Comparison of ENCODE assay signal across 21 cellular contexts in genomic region chr3:121362035-121362734, GRCh38.
DNase-seq lines count a peak whose midpoint lies in the region; ATAC-seq and TF ChIP-seq lines count a peak whose summit lies in the region.
"Had no signal": no experiment of that assay in that cellular context is flagged by ENCODE, and none has a peak within 500 bp of the region (broad histone marks: within the 10 kb centered on the region; RNA-seq: fewer than 3 reads in every experiment).

No MANE protein-coding gene starts in this region.

- ATAC-seq in heart left ventricle (peak in 3 of 4 donors; percentile 33 to 93 (median 71)), GM21529 (IDR thresholded peaks at IDR 0.05; ENCODE audit: unreplicated experiment) (peak; percentile 81), HG03469 (IDR thresholded peaks at IDR 0.05; ENCODE audit: unreplicated experiment) (peak; percentile 85)
- peak; percentile 49 for ATAC-seq in stimulated activated effector memory CD8-positive, alpha-beta T cell treated with anti-CD3 and anti-CD28 coated beads, Interleukin-12 subunit alpha, Interleukin-12 subunit beta, amount 100 ng/mL, for 72 hours
- ATAC-seq in stimulated activated memory B cell treated with anti-CD40 and anti-IgM and Interleukin-4, amounts not matched to agents 10 μg/mL and 1 μg/mL and 100 μg/mL, for 72 hours: no peak
- ATAC-seq: activated CD4-positive, CD25-positive, alpha-beta regulatory T cell treated with anti-CD3 and anti-CD28 coated beads, Interleukin-2, amount 50 U/mL, for 24 hours; activated naive CD8-positive, alpha-beta T cell treated with anti-CD3 and anti-CD28 coated beads, Interleukin-2, amount 50 U/mL, for 24 hours; left ventricle myocardium superior had no signal

- H3K9me3 ChIP-seq in heart left ventricle: peaks cover 0 to 15% (median 0%) of the 10 kb centered on the region in 12 donors
- H3K9me3 ChIP-seq: vagina had no signal

- H3K9me3 Mint-ChIP-seq in stimulated activated effector memory CD8-positive, alpha-beta T cell treated with anti-CD3 and anti-CD28 coated beads, Interleukin-12 subunit alpha, Interleukin-12 subunit beta, amount 100 ng/mL, for 72 hours: peaks cover 16% of the 10 kb centered on the region
- H3K9me3 Mint-ChIP-seq in stimulated activated memory B cell treated with anti-CD40 and anti-IgM and Interleukin-4, amounts not matched to agents 10 μg/mL and 1 μg/mL and 100 μg/mL, for 72 hours: peaks cover 15% of the 10 kb centered on the region
- H3K9me3 Mint-ChIP-seq: endodermal cell, neural progenitor cell had no signal

- H3K36me3 ChIP-seq in heart left ventricle: no peaks in the 10 kb centered on the region
- H3K36me3 ChIP-seq: MG63, neural progenitor cell, vagina had no signal

- no peak overlapping the region for H3K4me3 Mint-ChIP-seq in stimulated activated effector memory CD8-positive, alpha-beta T cell treated with anti-CD3 and anti-CD28 coated beads, Interleukin-12 subunit alpha, Interleukin-12 subunit beta, amount 100 ng/mL, for 72 hours
- H3K4me3 Mint-ChIP-seq in stimulated activated memory B cell treated with anti-CD40 and anti-IgM and Interleukin-4, amounts not matched to agents 10 μg/mL and 1 μg/mL and 100 μg/mL, for 72 hours: no peak overlapping the region
- H3K4me3 Mint-ChIP-seq: activated naive CD8-positive, alpha-beta T cell treated with anti-CD3 and anti-CD28 coated beads, Interleukin-2, amount 50 U/mL, for 24 hours; B cell; brain; endodermal cell; neural progenitor cell had no signal

- H3K4me3 ChIP-seq in heart left ventricle: no peak overlapping the region
- H3K4me3 ChIP-seq: MG63, neural progenitor cell, vagina had no signal

- H3K4me1 Mint-ChIP-seq in stimulated activated effector memory CD8-positive, alpha-beta T cell treated with anti-CD3 and anti-CD28 coated beads, Interleukin-12 subunit alpha, Interleukin-12 subunit beta, amount 100 ng/mL, for 72 hours: no peaks in the 10 kb centered on the region
- no peaks in the 10 kb centered on the region for H3K4me1 Mint-ChIP-seq in stimulated activated memory B cell treated with anti-CD40 and anti-IgM and Interleukin-4, amounts not matched to agents 10 μg/mL and 1 μg/mL and 100 μg/mL, for 72 hours
- H3K4me1 Mint-ChIP-seq: activated naive CD8-positive, alpha-beta T cell treated with anti-CD3 and anti-CD28 coated beads, Interleukin-2, amount 50 U/mL, for 24 hours; B cell; brain; endodermal cell; neural progenitor cell had no signal

- TF ChIP-seq CTCF in heart left ventricle (IDR thresholded peaks at IDR 0.05): no peak

- no peak for TF ChIP-seq POLR2A in heart left ventricle (IDR thresholded peaks at IDR 0.05)

- no peaks in the 10 kb centered on the region for H3K27me3 ChIP-seq in heart left ventricle
- H3K27me3 ChIP-seq: MG63, neural progenitor cell, vagina had no signal

- peaks cover 8% of the 10 kb centered on the region for H3K27me3 Mint-ChIP-seq in stimulated activated memory B cell treated with anti-CD40 and anti-IgM and Interleukin-4, amounts not matched to agents 10 μg/mL and 1 μg/mL and 100 μg/mL, for 72 hours
- H3K27me3 Mint-ChIP-seq: activated naive CD8-positive, alpha-beta T cell treated with anti-CD3 and anti-CD28 coated beads, Interleukin-2, amount 50 U/mL, for 24 hours; B cell had no signal

- intact Hi-C loops in heart left ventricle (cut with DNase I) (no loop called here), cardiac septum (cut with DNase I) (no loop called here)

- DNase-seq in heart left ventricle (no peak), cardiac septum (ENCODE audit: low spot score) (no peak), hypothalamus (lab: John Stamatoyannopoulos, UW) (no peak)
- no peak for DNase-seq in stimulated activated effector memory CD8-positive, alpha-beta T cell treated with anti-CD3 and anti-CD28 coated beads, Interleukin-12 subunit alpha, Interleukin-12 subunit beta, amount 100 ng/mL, for 72 hours (ENCODE audit: low spot score in 2 of 2)
- no peak for DNase-seq in activated naive CD4-positive, alpha-beta T cell (lab: John Stamatoyannopoulos, UW)
- DNase-seq: activated naive CD8-positive, alpha-beta T cell treated with anti-CD3 and anti-CD28 coated beads, Interleukin-2, amount 50 U/mL, for 24 hours; endodermal cell; left ventricle myocardium superior; MG63; NCI-H187; NCI-H345; T-helper 9 cell had no signal

- no peaks in the 10 kb centered on the region for H3K4me1 ChIP-seq in heart left ventricle
- H3K4me1 ChIP-seq: neural progenitor cell, vagina had no signal

- H3K27ac ChIP-seq in heart left ventricle: no peak overlapping the region
- H3K27ac ChIP-seq: HL-60, neural progenitor cell, vagina had no signal

- no peak overlapping the region for H3K27ac Mint-ChIP-seq in stimulated activated effector memory CD8-positive, alpha-beta T cell treated with anti-CD3 and anti-CD28 coated beads, Interleukin-12 subunit alpha, Interleukin-12 subunit beta, amount 100 ng/mL, for 72 hours
- no peak overlapping the region for H3K27ac Mint-ChIP-seq in stimulated activated memory B cell treated with anti-CD40 and anti-IgM and Interleukin-4, amounts not matched to agents 10 μg/mL and 1 μg/mL and 100 μg/mL, for 72 hours
- H3K27ac Mint-ChIP-seq: activated naive CD8-positive, alpha-beta T cell treated with anti-CD3 and anti-CD28 coated beads, Interleukin-2, amount 50 U/mL, for 24 hours; B cell; brain; endodermal cell; neural progenitor cell had no signal

- 50 to 69% (median 63%) methylated on average over 2 of the region's 2 CpGs for WGBS in heart left ventricle, 4 donors

- H3K36me3 Mint-ChIP-seq in stimulated activated effector memory CD8-positive, alpha-beta T cell treated with anti-CD3 and anti-CD28 coated beads, Interleukin-12 subunit alpha, Interleukin-12 subunit beta, amount 100 ng/mL, for 72 hours: no peaks in the 10 kb centered on the region
- no peaks in the 10 kb centered on the region for H3K36me3 Mint-ChIP-seq in stimulated activated memory B cell treated with anti-CD40 and anti-IgM and Interleukin-4, amounts not matched to agents 10 μg/mL and 1 μg/mL and 100 μg/mL, for 72 hours
- H3K36me3 Mint-ChIP-seq: brain had no signal
